In genomic region chr10:79241629-79241989, GRCh38 we compare ENCODE assay signal across 9 cellular contexts.
DNase-seq lines count a peak whose midpoint lies in the region; ATAC-seq and TF ChIP-seq lines count a peak whose summit lies in the region.
"Had no signal": no experiment of that assay in that cellular context is flagged by ENCODE, and none has a peak within 500 bp of the region (broad histone marks: within the 10 kb centered on the region; RNA-seq: fewer than 3 reads in every experiment).

No MANE protein-coding gene starts in this region.

- POLR2A ChIA-PET in PC-9 (lab: Charles Lee; ENCODE audit: unreplicated experiment): interaction anchor here (0.7 kb wide), 1 partner anchor 273 kb away, joined by 15 read pairs; no protein-coding TSS in a partner anchor

- H3K9me2 ChIP-seq in PC-9 (ENCODE audit: insufficient read depth): no peaks in the 10 kb centered on the region

- peak overlapping the region; percentile 66; the same call in 1 of the 2 replicates for H3K4me3 ChIP-seq in PC-9
- H3K4me3 ChIP-seq in psoas muscle: peak overlapping the region; percentile 67

- H3K27ac Mint-ChIP-seq in Calu3 (ENCODE audit: unreplicated experiment): no peak overlapping the region

- TF ChIP-seq CTCF in Calu3 (IDR thresholded peaks at IDR 0.05; ENCODE audit: unreplicated experiment): no peak
- TF ChIP-seq CTCF in PC-9 (conservative IDR thresholded peaks at IDR 0.05): no peak
- no peak for TF ChIP-seq CTCF in psoas muscle (IDR thresholded peaks at IDR 0.05)

- no peaks in the 10 kb centered on the region for H3K27me3 Mint-ChIP-seq in Calu3 (ENCODE audit: unreplicated experiment)

- BruUV-seq in Calu3 (replicated peaks; lab: Mats Ljungman, UMichigan) (no TSS peak), PC-9 (replicated peaks; lab: Mats Ljungman, UMichigan) (no TSS peak)

- H3K27me3 ChIP-seq in PC-9 (ENCODE audit: insufficient read depth, low read depth): no peaks in the 10 kb centered on the region
- H3K27me3 ChIP-seq in psoas muscle (ENCODE audit: insufficient read depth in 3 of 3, low read length in 2 of 3): no peaks in the 10 kb centered on the region

- H3K36me3 ChIP-seq in PC-9 (ENCODE audit: low read depth) (no peaks in the 10 kb centered on the region), psoas muscle (ENCODE audit: insufficient read depth in 1 of 2, low read depth in 1 of 2) (no peaks in the 10 kb centered on the region)

- peaks cover 40% of the 10 kb centered on the region for H3F3A ChIP-seq in PC-9 (ENCODE audit: insufficient read depth, low read depth)

- ATAC-seq in psoas muscle: no peak
- ATAC-seq: Panc1 had no signal

- 45 to 65% (median 50%) methylated on average over 5 of the region's 5 CpGs for WGBS in psoas muscle, 3 donors

- H3K4me2 ChIP-seq in PC-9: peak overlapping the region; percentile 76

- peak overlapping the region; percentile 65 for H3K4me3 Mint-ChIP-seq in Calu3 (ENCODE audit: low read depth, unreplicated experiment)

- no peak overlapping the region for H2AFZ ChIP-seq in PC-9

- no peaks in the 10 kb centered on the region for H3K36me3 Mint-ChIP-seq in Calu3 (ENCODE audit: insufficient read depth, unreplicated experiment)

- H3K9me3 ChIP-seq in PC-9 (ENCODE audit: insufficient read depth, low read depth) (no peaks in the 10 kb centered on the region), psoas muscle (no peaks in the 10 kb centered on the region)

- H3K4me1 ChIP-seq in PC-9 (replicated peaks; ENCODE audit: insufficient read depth) (peaks cover 43% of the 10 kb centered on the region), psoas muscle (peaks cover 62% of the 10 kb centered on the region)

- H4K20me1 ChIP-seq in PC-9 (ENCODE audit: insufficient read depth): no peaks in the 10 kb centered on the region; the same call in none of the 2 replicates

- DNase-seq in Calu3 (no peak), PC-9 (no peak), epithelial cell of prostate (ENCODE audit: low read depth, low spot score) (no peak), psoas muscle (no peak), ureter (ENCODE audit: low spot score) (no peak), GM19238 (ENCODE audit: insufficient read length, low spot score) (no peak), GM03348 (ENCODE audit: low spot score) (no peak), hippocampal formation (lab: John Stamatoyannopoulos, UW) (no peak)

- H3K4me1 Mint-ChIP-seq in Calu3 (ENCODE audit: low read depth, unreplicated experiment): peaks cover 39% of the 10 kb centered on the region

- peaks cover 15% of the 10 kb centered on the region; the same call in 1 of the 2 replicates for H3K79me2 ChIP-seq in PC-9 (ENCODE audit: low read depth)

- intact Hi-C loops in Calu3 (cut with micrococcal nuclease; ENCODE audit: unreplicated experiment) (no loop called here), PC-9 (cut with micrococcal nuclease; ENCODE audit: unreplicated experiment) (loop anchor here (2.0 kb wide), 3 partner anchors 23 to 57 kb away; no protein-coding TSS in a partner anchor), psoas muscle (cut with DNase I) (no loop called here)

- no peaks in the 10 kb centered on the region for H3K9me3 Mint-ChIP-seq in Calu3 (ENCODE audit: low read depth, unreplicated experiment)

- peak overlapping the region; percentile 31; the same call in 1 of the 2 replicates for H3K27ac ChIP-seq in PC-9
- H3K27ac ChIP-seq in epithelial cell of prostate: peak overlapping the region; percentile 13
- H3K27ac ChIP-seq in psoas muscle: peak overlapping the region; percentile 57

- CTCF ChIA-PET in Calu3 (lab: Charles Lee) (no interaction called here), PC-9 (lab: Charles Lee) (interaction anchor here (0.5 kb wide), 1 partner anchor 21 kb away, joined by 3 read pairs; no protein-coding TSS in a partner anchor)
